Comparison of ENCODE assay signal across 17 cellular contexts in genomic region chr4:185700635-185701034, GRCh38.
DNase-seq lines count a peak whose midpoint lies in the region; ATAC-seq and TF ChIP-seq lines count a peak whose summit lies in the region.
"Had no signal": no experiment of that assay in that cellular context is flagged by ENCODE, and none has a peak within 500 bp of the region (broad histone marks: within the 10 kb centered on the region; RNA-seq: fewer than 3 reads in every experiment).

No MANE protein-coding gene starts in this region.

- no peak for TF ChIP-seq POLR2A in gastroesophageal sphincter (IDR thresholded peaks at IDR 0.05)

- TF ChIP-seq EP300 in gastroesophageal sphincter (IDR thresholded peaks at IDR 0.05) = no peak

- H3K27me3 Mint-ChIP-seq in stimulated activated naive B cell treated with anti-CD40 and anti-IgM and Interleukin-4, amounts not matched to agents 10 μg/mL and 1 μg/mL and 100 μg/mL, for 72 hours = peaks cover 5% of the 10 kb centered on the region in 2 donors

- intact Hi-C loops in left ventricle myocardium inferior (cut with micrococcal nuclease) (no loop called here), Right ventricle myocardium inferior (cut with DNase I) (no loop called here), aorta (cut with DNase I) (loop anchor here in 1 of 2 donors (5.0 kb wide), 1 partner anchor 37 kb away; no protein-coding TSS in a partner anchor)

- H3K36me3 Mint-ChIP-seq in stimulated activated naive B cell treated with anti-CD40 and anti-IgM and Interleukin-4, amounts not matched to agents 10 μg/mL and 1 μg/mL and 100 μg/mL, for 72 hours = no peaks in the 10 kb centered on the region

- ATAC-seq in Right ventricle myocardium inferior (no peak), gastroesophageal sphincter (no peak), aorta (ENCODE audit: low FRiP score) (peak; percentile 62)
- ATAC-seq in stimulated activated naive B cell treated with anti-CD40 and anti-IgM and Interleukin-4, amounts not matched to agents 10 μg/mL and 1 μg/mL and 100 μg/mL, for 72 hours (replicated peaks) = no peak
- ATAC-seq: A549, GM12878 had no signal

- H3K36me3 ChIP-seq in left ventricle myocardium inferior = peaks cover 4% of the 10 kb centered on the region
- H3K36me3 ChIP-seq in gastroesophageal sphincter = no peaks in the 10 kb centered on the region
- no peaks in the 10 kb centered on the region for H3K36me3 ChIP-seq in rectal smooth muscle tissue (ENCODE audit: control insufficient read depth, insufficient read depth, low read length)
- peaks cover 0 to 1% of the 10 kb centered on the region in 2 donors for H3K36me3 ChIP-seq in aorta (ENCODE audit: control insufficient read depth in 1 of 2, insufficient read depth in 2 of 2, low read length in 1 of 2)

- H3K9me3 ChIP-seq in left ventricle myocardium inferior (replicated peaks) (peaks cover 5% of the 10 kb centered on the region), gastroesophageal sphincter (peaks cover 0 to 3% (median 0%) of the 10 kb centered on the region in 3 donors), aorta (ENCODE audit: control insufficient read depth, low read length) (no peaks in the 10 kb centered on the region)
- H3K9me3 ChIP-seq: A549 had no signal

- peaks cover 0 to 4% of the 10 kb centered on the region in 2 donors for H3K9me3 Mint-ChIP-seq in stimulated activated naive B cell treated with anti-CD40 and anti-IgM and Interleukin-4, amounts not matched to agents 10 μg/mL and 1 μg/mL and 100 μg/mL, for 72 hours

- no peak overlapping the region for H3K27ac Mint-ChIP-seq in stimulated activated naive B cell treated with anti-CD40 and anti-IgM and Interleukin-4, amounts not matched to agents 10 μg/mL and 1 μg/mL and 100 μg/mL, for 72 hours

- H3K4me3 ChIP-seq in left ventricle myocardium inferior (no peak overlapping the region), gastroesophageal sphincter (no peak overlapping the region), rectal smooth muscle tissue (ENCODE audit: low read length) (no peak overlapping the region), aorta (ENCODE audit: low read length in 2 of 2) (no peak overlapping the region)
- H3K4me3 ChIP-seq: A549, GM12878 had no signal

- H3K9ac ChIP-seq in rectal smooth muscle tissue (ENCODE audit: low read length) = no peak overlapping the region

- H3K4me1 ChIP-seq in left ventricle myocardium inferior (peaks cover 89% of the 10 kb centered on the region), gastroesophageal sphincter (peaks cover 0 to 12% (median 0%) of the 10 kb centered on the region in 3 donors), rectal smooth muscle tissue (ENCODE audit: control insufficient read depth, insufficient read depth, low read length) (no peaks in the 10 kb centered on the region), aorta (ENCODE audit: control insufficient read depth in 1 of 2, insufficient read depth in 2 of 2, low read length in 2 of 2) (peaks cover 1 to 5% of the 10 kb centered on the region in 2 donors)
- H3K4me1 ChIP-seq: A549 had no signal

- H3K4me3 Mint-ChIP-seq in stimulated activated naive B cell treated with anti-CD40 and anti-IgM and Interleukin-4, amounts not matched to agents 10 μg/mL and 1 μg/mL and 100 μg/mL, for 72 hours = no peak overlapping the region

- no peaks in the 10 kb centered on the region for H3K4me1 Mint-ChIP-seq in stimulated activated naive B cell treated with anti-CD40 and anti-IgM and Interleukin-4, amounts not matched to agents 10 μg/mL and 1 μg/mL and 100 μg/mL, for 72 hours

- H3K27ac ChIP-seq in left ventricle myocardium inferior (replicated peaks) (peak overlapping the region; percentile 59), gastroesophageal sphincter (peak overlapping the region in 3 of 4 donors; percentile 41 to 51 (median 41)), rectal smooth muscle tissue (ENCODE audit: low read depth, low read length) (peak overlapping the region; percentile 75), aorta (ENCODE audit: low read depth in 1 of 2, low read length in 2 of 2) (peak overlapping the region in 1 of 2 donors; percentile 76)
- H3K27ac ChIP-seq: A549, C4-2B had no signal

- DNase-seq in left ventricle myocardium inferior (no peak), Right ventricle myocardium inferior (ENCODE audit: missing footprints) (no peak), aorta (no peak), DMS79 treated with DMSO at 0.1 percent for 48 hours (lab: John Stamatoyannopoulos, UW) (no peak), middle frontal gyrus (ENCODE audit: extremely low spot score, low spot score) (no peak)
- DNase-seq in stimulated activated naive B cell treated with anti-CD40 and anti-IgM and Interleukin-4, amounts not matched to agents 10 μg/mL and 1 μg/mL and 100 μg/mL, for 72 hours = no peak
- DNase-seq: DMS153, HCEC 1CT, IMR-90, Kasumi-1, NCI-H1436, NCI-H2029 treated with DMSO at 0.1 percent for 48 hours had no signal

- no peaks in the 10 kb centered on the region for H3K27me3 ChIP-seq in left ventricle myocardium inferior (ENCODE audit: low read depth)
- no peaks in the 10 kb centered on the region for H3K27me3 ChIP-seq in gastroesophageal sphincter
- no peaks in the 10 kb centered on the region for H3K27me3 ChIP-seq in rectal smooth muscle tissue (ENCODE audit: control insufficient read depth, insufficient read depth, low read length)
- no peaks in the 10 kb centered on the region for H3K27me3 ChIP-seq in aorta (ENCODE audit: control insufficient read depth in 1 of 2, insufficient read depth in 2 of 2, low read length in 1 of 2)

- TF ChIP-seq CTCF in left ventricle myocardium inferior (IDR thresholded peaks at IDR 0.05; ENCODE audit: borderline replicate concordance) = no peak
- TF ChIP-seq CTCF in gastroesophageal sphincter (IDR thresholded peaks at IDR 0.05) = no peak
